9 cellular contexts compared by ENCODE assay signal in the genomic region with DNA sequence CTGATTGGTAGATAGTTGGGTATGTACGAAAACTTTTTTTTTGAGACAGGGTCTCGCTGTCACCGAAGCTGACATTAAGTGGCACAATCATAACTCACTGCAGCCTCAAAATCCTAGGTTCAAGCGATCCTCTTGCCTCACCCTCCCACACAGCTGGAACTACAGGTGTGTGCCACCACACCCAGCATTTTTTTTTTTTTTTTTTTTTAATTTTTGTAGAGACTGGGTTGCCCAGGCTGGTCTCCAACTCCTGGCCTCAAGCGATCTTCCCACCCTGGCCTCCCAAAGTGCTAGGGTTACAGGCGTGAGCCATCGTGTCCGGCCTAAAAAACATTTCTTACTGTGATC. TPM values are rescaled to one million over a fixed set of nuclear protein-coding genes. Genes with fewer than 3 reads are reported as not detected.
A peak's percentile ranks its signal among the peaks of the same experiment; 100 is the strongest.
DNase-seq lines count a peak whose midpoint lies in the region; ATAC-seq and TF ChIP-seq lines count a peak whose summit lies in the region.
"Had no signal": no experiment of that assay in that cellular context is flagged by ENCODE, and none has a peak within 500 bp of the region (broad histone marks: within the 10 kb centered on the region; RNA-seq: fewer than 3 reads in every experiment).

No MANE protein-coding gene starts in this region.

- CTCF ChIA-PET in activated CD8-positive, alpha-beta T cell treated with anti-CD3 and anti-CD28 coated beads for 36 hours (lab: Charles Lee), result no interaction called here

- H3K9me3 ChIP-seq in iPS-15b (ENCODE audit: control insufficient read depth, insufficient read depth, low read length) (no peaks in the 10 kb centered on the region), stomach (no peaks in the 10 kb centered on the region), thyroid gland (no peaks in the 10 kb centered on the region)

- no peaks in the 10 kb centered on the region for H3K9me3 Mint-ChIP-seq in activated CD4-positive, alpha-beta T cell treated with anti-CD3 and anti-CD28 coated beads, Interleukin-2, amount 10 ng/mL, durations not matched to agents 24 days and 14 days
- peaks cover 9% of the 10 kb centered on the region for H3K9me3 Mint-ChIP-seq in activated CD8-positive, alpha-beta T cell treated with anti-CD3 and anti-CD28 coated beads for 36 hours

- H3K9ac ChIP-seq in iPS-15b (ENCODE audit: low read depth, low read length), result no peak overlapping the region

- H3K4me3 Mint-ChIP-seq in activated CD4-positive, alpha-beta T cell treated with anti-CD3 and anti-CD28 coated beads, Interleukin-2, amount 10 ng/mL, durations not matched to agents 24 days and 14 days, result peak overlapping the region; percentile 88
- peak overlapping the region; percentile 90 for H3K4me3 Mint-ChIP-seq in activated CD8-positive, alpha-beta T cell treated with anti-CD3 and anti-CD28 coated beads for 36 hours

- H3K27me3 ChIP-seq in iPS-15b (ENCODE audit: control insufficient read depth, insufficient read depth, low read length) (no peaks in the 10 kb centered on the region), stomach (no peaks in the 10 kb centered on the region), thyroid gland (no peaks in the 10 kb centered on the region)

- peak overlapping the region; percentile 94 for H3K4me3 ChIP-seq in iPS-15b (ENCODE audit: low read depth, low read length)
- H3K4me3 ChIP-seq in stomach, result peak overlapping the region; percentile 62 to 97 (median 92)
- no peak overlapping the region for H3K4me3 ChIP-seq in thyroid gland (replicated peaks in 1 of 3)

- no peak for DNase-seq in activated CD4-positive, alpha-beta T cell treated with anti-CD3 and anti-CD28 coated beads, Interleukin-2, amount 10 ng/mL, durations not matched to agents 24 days and 14 days
- no peak for DNase-seq in activated CD4-positive, alpha-beta T cell treated with anti-CD3 and anti-CD28 coated beads for 1 hour
- DNase-seq in activated CD8-positive, alpha-beta T cell treated with anti-CD3 and anti-CD28 coated beads for 36 hours, result no peak
- DNase-seq in stomach (no peak), NCI-H2107 (lab: John Stamatoyannopoulos, UW) (no peak), activated gamma-delta T cell treated with Interleukin-2 at 50 U/mL for 16 hours (no peak), thyroid gland (no peak)
- DNase-seq: NCI-H510A treated with DMSO at 0.1 percent for 48 hours had no signal

- TF ChIP-seq CTCF in activated CD8-positive, alpha-beta T cell treated with anti-CD3 and anti-CD28 coated beads for 36 hours (IDR thresholded peaks at IDR 0.05), result no peak
- TF ChIP-seq CTCF in stomach (IDR thresholded peaks at IDR 0.05), result no peak
- no peak for TF ChIP-seq CTCF in thyroid gland (IDR thresholded peaks at IDR 0.05)

- no peak for TF ChIP-seq EP300 in stomach (IDR thresholded peaks at IDR 0.05)

- H3K27ac Mint-ChIP-seq in activated CD4-positive, alpha-beta T cell treated with anti-CD3 and anti-CD28 coated beads, Interleukin-2, amount 10 ng/mL, durations not matched to agents 24 days and 14 days, result peak overlapping the region; percentile 96
- peak overlapping the region; percentile 88 for H3K27ac Mint-ChIP-seq in activated CD8-positive, alpha-beta T cell treated with anti-CD3 and anti-CD28 coated beads for 36 hours

- no peaks in the 10 kb centered on the region for H3K4me1 ChIP-seq in iPS-15b (ENCODE audit: control insufficient read depth, insufficient read depth, low read length)
- peaks cover 16 to 52% (median 36%) of the 10 kb centered on the region in 4 donors for H3K4me1 ChIP-seq in stomach
- H3K4me1 ChIP-seq in thyroid gland, result peaks cover 10 to 19% of the 10 kb centered on the region in 2 donors

- POLR2A ChIA-PET in activated CD8-positive, alpha-beta T cell treated with anti-CD3 and anti-CD28 coated beads for 36 hours (lab: Charles Lee), result interaction anchor here (0.8 to 1.0 kb wide), 2 partner anchors 13 to 117 kb away, joined by 3 read pairs; no protein-coding TSS in a partner anchor

- H3K27ac ChIP-seq in stomach (peak overlapping the region in 3 of 5 donors; percentile 84 to 91 (median 90)), thyroid gland (no peak overlapping the region)

- H3K27me3 Mint-ChIP-seq in activated CD4-positive, alpha-beta T cell treated with anti-CD3 and anti-CD28 coated beads, Interleukin-2, amount 10 ng/mL, durations not matched to agents 24 days and 14 days, result peaks cover 4% of the 10 kb centered on the region
- H3K27me3 Mint-ChIP-seq in activated CD8-positive, alpha-beta T cell treated with anti-CD3 and anti-CD28 coated beads for 36 hours, result no peaks in the 10 kb centered on the region

- no peak for ATAC-seq in activated CD8-positive, alpha-beta T cell treated with anti-CD3 and anti-CD28 coated beads for 36 hours

- intact Hi-C loops in activated CD4-positive, alpha-beta T cell treated with anti-CD3 and anti-CD28 coated beads, Interleukin-2, amount 10 ng/mL, durations not matched to agents 24 days and 14 days (cut with micrococcal nuclease), result loop anchor here (5.0 kb wide), 3 partner anchors 98 to 207 kb away; partner anchors contain the start of genes DPYSL4 and INPP5A
- intact Hi-C loops in activated CD8-positive, alpha-beta T cell treated with anti-CD3 and anti-CD28 coated beads for 36 hours (cut with micrococcal nuclease), result no loop called here
- intact Hi-C loops in stomach (cut with DNase I; ENCODE audit: low total_unique reads) (no loop called here), thyroid gland (cut with DNase I) (no loop called here)

- H3K36me3 Mint-ChIP-seq in activated CD4-positive, alpha-beta T cell treated with anti-CD3 and anti-CD28 coated beads, Interleukin-2, amount 10 ng/mL, durations not matched to agents 24 days and 14 days (ENCODE audit: low read depth), result peaks cover 40% of the 10 kb centered on the region
- peaks cover 51% of the 10 kb centered on the region for H3K36me3 Mint-ChIP-seq in activated CD8-positive, alpha-beta T cell treated with anti-CD3 and anti-CD28 coated beads for 36 hours (ENCODE audit: low read depth)

- no peaks in the 10 kb centered on the region for H3K36me3 ChIP-seq in iPS-15b (ENCODE audit: control insufficient read depth, insufficient read depth, low read length)
- peaks cover 0 to 16% (median 4%) of the 10 kb centered on the region in 4 donors for H3K36me3 ChIP-seq in stomach
- H3K36me3 ChIP-seq in thyroid gland, result no peaks in the 10 kb centered on the region

- no peak for TF ChIP-seq POLR2A in stomach (IDR thresholded peaks at IDR 0.05)
- TF ChIP-seq POLR2A in thyroid gland (IDR thresholded peaks at IDR 0.05), result no peak

- 82 to 89% (median 85%) methylated on average over 8 of the region's 8 CpGs for WGBS in stomach, 5 donors
- WGBS in thyroid gland, 2 donors, result 89 to 90% methylated on average over 8 of the region's 8 CpGs

- peaks cover 55% of the 10 kb centered on the region for H3K4me1 Mint-ChIP-seq in activated CD4-positive, alpha-beta T cell treated with anti-CD3 and anti-CD28 coated beads, Interleukin-2, amount 10 ng/mL, durations not matched to agents 24 days and 14 days
- H3K4me1 Mint-ChIP-seq in activated CD8-positive, alpha-beta T cell treated with anti-CD3 and anti-CD28 coated beads for 36 hours (ENCODE audit: low read depth), result peaks cover 55% of the 10 kb centered on the region

RNA-seq across cellular contexts. Expression of gene LRRC27, which starts 1.5 kb away (rescaled TPM):
- total RNA-seq in activated CD4-positive, alpha-beta T cell treated with anti-CD3 and anti-CD28 coated beads, Interleukin-2, amount 10 ng/mL, durations not matched to agents 24 days and 14 days, result 2.3 and 3.3 TPM in 2 replicates
- 1 to 10 TPM; 2.7 to 3.5 TPM for total RNA-seq in activated CD8-positive, alpha-beta T cell treated with anti-CD3 and anti-CD28 coated beads for 36 hours
- total RNA-seq in stomach (10 to 100 TPM in 4 of 5 donors, 1 to 10 TPM in 1; 7.5 to 31.3 (median 15.1) TPM), thyroid gland (10 to 100 TPM; 14.0 to 24.4 (median 19.4) TPM)
- polyA plus RNA-seq in stomach, result 1 to 10 TPM; 4.2 to 7.0 (median 6.9) TPM

RNA-seq across cellular contexts. Expression of gene STK32C, which starts 22.7 kb away (rescaled TPM):
- total RNA-seq in activated CD4-positive, alpha-beta T cell treated with anti-CD3 and anti-CD28 coated beads, Interleukin-2, amount 10 ng/mL, durations not matched to agents 24 days and 14 days, result 15.2 and 18.4 TPM in 2 replicates
- total RNA-seq in activated CD8-positive, alpha-beta T cell treated with anti-CD3 and anti-CD28 coated beads for 36 hours, result 10 to 100 TPM; 29.3 to 31.4 TPM
- 10 to 100 TPM in 2 of 5 donors, 1 to 10 TPM in 2, not detected in 1; 1.6 to 71.0 (median 12.7) TPM for total RNA-seq in stomach
- polyA plus RNA-seq in stomach, result 10 to 100 TPM in 1 of 3 donors, 1 to 10 TPM in 2; 7.8 to 10.4 (median 7.9) TPM
- total RNA-seq in thyroid gland, result 1 to 10 TPM; 3.3 to 5.7 (median 3.5) TPM

Comparison
In these comparisons a context has a peak if more than half of its experiments do, and no peak if none do; other contexts are left out.
1. H3K4me3 ChIP-seq: peak in iPS-15b (single experiment) and stomach (4 of 4); none in thyroid gland (0 of 3).
2. H3K27ac ChIP-seq: peak in stomach (3 of 5); none in thyroid gland (0 of 3).